ENCODE assay signal across 9 cellular contexts in the genomic region with DNA sequence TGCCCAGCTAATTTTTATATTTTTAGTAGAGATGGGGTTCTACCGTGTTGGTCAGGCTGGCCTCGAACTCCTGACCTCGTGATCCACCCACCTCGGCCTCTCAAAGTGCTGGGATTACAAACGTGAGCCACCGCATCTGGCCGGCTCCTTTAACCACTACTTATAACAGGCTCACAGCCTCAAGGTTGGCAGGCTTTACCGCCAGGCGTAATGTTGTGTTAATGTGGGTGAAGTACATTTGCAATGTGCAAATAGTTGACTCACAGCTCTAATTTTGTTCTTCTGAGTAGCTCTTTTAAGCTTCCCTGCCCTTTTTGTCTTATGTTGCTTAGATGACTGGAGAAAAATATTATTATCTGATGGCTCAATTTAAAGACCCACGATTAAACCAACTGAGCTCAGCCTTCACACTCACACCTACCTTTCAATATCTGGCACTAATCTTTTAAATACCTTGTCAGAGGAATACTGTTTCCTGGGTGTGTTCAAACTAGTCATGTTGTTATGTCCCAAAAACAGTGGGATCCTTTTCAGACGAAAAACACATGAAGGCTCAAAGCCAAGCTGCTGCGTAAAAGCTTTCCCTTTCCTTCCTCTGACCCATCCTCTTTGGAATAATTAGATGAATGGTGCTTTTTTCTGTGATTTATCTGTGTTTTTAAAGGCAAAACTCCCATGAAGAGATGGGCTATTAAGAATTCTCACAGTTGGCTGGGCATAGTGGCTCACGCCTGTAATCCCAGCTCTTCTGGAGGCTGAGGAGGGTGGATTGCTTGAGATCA. TPM values are rescaled to one million over a fixed set of nuclear protein-coding genes. Genes with fewer than 3 reads are reported as not detected.
DNase-seq lines count a peak whose midpoint lies in the region; ATAC-seq and TF ChIP-seq lines count a peak whose summit lies in the region.
"Had no signal": no experiment of that assay in that cellular context is flagged by ENCODE, and none has a peak within 500 bp of the region (broad histone marks: within the 10 kb centered on the region; RNA-seq: fewer than 3 reads in every experiment).

No MANE protein-coding gene starts in this region.

- TF ChIP-seq RAD21 in liver (IDR thresholded peaks at IDR 0.05), result no peak

- no peak overlapping the region for H3K27ac Mint-ChIP-seq in effector memory CD8-positive, alpha-beta T cell
- no peak overlapping the region for H3K27ac Mint-ChIP-seq in stimulated activated naive CD8-positive, alpha-beta T cell treated with anti-CD3 and anti-CD28 coated beads, Interleukin-15, amount 100 ng/mL, for 72 hours
- H3K27ac Mint-ChIP-seq: CD4-positive, alpha-beta T cell had no signal

- H3K27ac ChIP-seq in liver (ENCODE audit: low read depth in 1 of 2, low read length in 2 of 2), result peak overlapping the region; percentile 12 to 25

- H3K4me3 Mint-ChIP-seq in effector memory CD8-positive, alpha-beta T cell, result no peak overlapping the region
- no peak overlapping the region for H3K4me3 Mint-ChIP-seq in stimulated activated naive CD8-positive, alpha-beta T cell treated with anti-CD3 and anti-CD28 coated beads, Interleukin-15, amount 100 ng/mL, for 72 hours
- H3K4me3 Mint-ChIP-seq: CD4-positive, alpha-beta T cell had no signal

- H3K27me3 ChIP-seq in liver (ENCODE audit: control insufficient read depth in 4 of 4, insufficient read depth in 4 of 4, low read length in 3 of 4), result no peaks in the 10 kb centered on the region

- no peaks in the 10 kb centered on the region for H3K36me3 ChIP-seq in liver (ENCODE audit: control insufficient read depth in 4 of 4, insufficient read depth in 3 of 4, low read depth in 1 of 4, low read length in 3 of 4)

- H3K4me1 Mint-ChIP-seq in effector memory CD8-positive, alpha-beta T cell (ENCODE audit: low read depth in 2 of 2), result no peaks in the 10 kb centered on the region
- peaks cover 5% of the 10 kb centered on the region for H3K4me1 Mint-ChIP-seq in stimulated activated naive CD8-positive, alpha-beta T cell treated with anti-CD3 and anti-CD28 coated beads, Interleukin-15, amount 100 ng/mL, for 72 hours

- TF ChIP-seq CTCF in AG09309 (IDR thresholded peaks at IDR 0.05; ENCODE audit: control insufficient read depth, insufficient read depth, low read depth, low read length, missing control alignments) (no peak), liver (IDR thresholded peaks at IDR 0.05; ENCODE audit: low read depth, low read length, missing input control) (no peak)

- H3K4me3 ChIP-seq in AG09309 (ENCODE audit: control insufficient read depth, low read depth, low read length) (no peak overlapping the region), liver (ENCODE audit: low read depth in 1 of 3, low read length in 3 of 3) (no peak overlapping the region)

- peaks cover 0 to 5% (median 4%) of the 10 kb centered on the region in 4 donors for H3K4me1 ChIP-seq in liver (ENCODE audit: control insufficient read depth in 4 of 4, insufficient read depth in 4 of 4, low read length in 3 of 4)

- H3K9ac ChIP-seq in liver (ENCODE audit: low read depth in 1 of 2, low read length in 2 of 2), result peak overlapping the region in 1 of 2 donors; percentile 43

- peaks cover 29 to 36% of the 10 kb centered on the region in 2 donors for H3K27me3 Mint-ChIP-seq in effector memory CD8-positive, alpha-beta T cell
- no peaks in the 10 kb centered on the region for H3K27me3 Mint-ChIP-seq in stimulated activated naive CD8-positive, alpha-beta T cell treated with anti-CD3 and anti-CD28 coated beads, Interleukin-15, amount 100 ng/mL, for 72 hours
- H3K27me3 Mint-ChIP-seq: CD4-positive, alpha-beta T cell had no signal

- ATAC-seq in effector memory CD8-positive, alpha-beta T cell (replicated peaks), result no peak
- ATAC-seq in stimulated activated naive CD8-positive, alpha-beta T cell treated with anti-CD3 and anti-CD28 coated beads, Interleukin-15, amount 100 ng/mL, for 72 hours, result no peak
- no peak for ATAC-seq in HG02852 (IDR thresholded peaks at IDR 0.05; ENCODE audit: unreplicated experiment)
- ATAC-seq in GM21390 (IDR thresholded peaks at IDR 0.05; ENCODE audit: unreplicated experiment), result no peak

- no peaks in the 10 kb centered on the region for H3K9me3 Mint-ChIP-seq in effector memory CD8-positive, alpha-beta T cell
- H3K9me3 Mint-ChIP-seq in stimulated activated naive CD8-positive, alpha-beta T cell treated with anti-CD3 and anti-CD28 coated beads, Interleukin-15, amount 100 ng/mL, for 72 hours, result no peaks in the 10 kb centered on the region
- H3K9me3 Mint-ChIP-seq: CD4-positive, alpha-beta T cell had no signal

- WGBS in liver, result 51% methylated on average over 13 of the region's 13 CpGs

- peak; percentile 84 for DNase-seq in AG09309 (ENCODE audit: low read depth)
- peak; percentile 20 for DNase-seq in NCI-H1436 treated with DMSO at 0.1 percent for 48 hours (lab: John Stamatoyannopoulos, UW)
- peak; percentile 92 to 95 for DNase-seq in dermis microvascular lymphatic vessel endothelial cell (ENCODE audit: low read depth in 2 of 2)
- no peak for DNase-seq in effector memory CD8-positive, alpha-beta T cell
- DNase-seq in stimulated activated naive CD8-positive, alpha-beta T cell treated with anti-CD3 and anti-CD28 coated beads, Interleukin-15, amount 100 ng/mL, for 72 hours, result no peak
- DNase-seq: CD4-positive, alpha-beta T cell had no signal

- no peaks in the 10 kb centered on the region for H3K9me3 ChIP-seq in liver (ENCODE audit: control insufficient read depth in 4 of 4, low read length in 3 of 4)

- no peaks in the 10 kb centered on the region for H3K36me3 Mint-ChIP-seq in effector memory CD8-positive, alpha-beta T cell (ENCODE audit: insufficient read depth)

TF ChIP-seq in liver, 16 proteins besides CTCF, POLR2A, EP300 and RAD21:
- TF ChIP-seq MAX (IDR thresholded peaks at IDR 0.05), result no peak
- TF ChIP-seq HNF4A (conservative IDR thresholded peaks at IDR 0.05), result peak in 1 of 2 donors; percentile 21
- TF ChIP-seq EGR1 (IDR thresholded peaks at IDR 0.05; ENCODE audit: low read depth in 2 of 2), result no peak
- no peak for TF ChIP-seq FOXA1 (IDR thresholded peaks at IDR 0.05)
- TF ChIP-seq, protein P1, sequence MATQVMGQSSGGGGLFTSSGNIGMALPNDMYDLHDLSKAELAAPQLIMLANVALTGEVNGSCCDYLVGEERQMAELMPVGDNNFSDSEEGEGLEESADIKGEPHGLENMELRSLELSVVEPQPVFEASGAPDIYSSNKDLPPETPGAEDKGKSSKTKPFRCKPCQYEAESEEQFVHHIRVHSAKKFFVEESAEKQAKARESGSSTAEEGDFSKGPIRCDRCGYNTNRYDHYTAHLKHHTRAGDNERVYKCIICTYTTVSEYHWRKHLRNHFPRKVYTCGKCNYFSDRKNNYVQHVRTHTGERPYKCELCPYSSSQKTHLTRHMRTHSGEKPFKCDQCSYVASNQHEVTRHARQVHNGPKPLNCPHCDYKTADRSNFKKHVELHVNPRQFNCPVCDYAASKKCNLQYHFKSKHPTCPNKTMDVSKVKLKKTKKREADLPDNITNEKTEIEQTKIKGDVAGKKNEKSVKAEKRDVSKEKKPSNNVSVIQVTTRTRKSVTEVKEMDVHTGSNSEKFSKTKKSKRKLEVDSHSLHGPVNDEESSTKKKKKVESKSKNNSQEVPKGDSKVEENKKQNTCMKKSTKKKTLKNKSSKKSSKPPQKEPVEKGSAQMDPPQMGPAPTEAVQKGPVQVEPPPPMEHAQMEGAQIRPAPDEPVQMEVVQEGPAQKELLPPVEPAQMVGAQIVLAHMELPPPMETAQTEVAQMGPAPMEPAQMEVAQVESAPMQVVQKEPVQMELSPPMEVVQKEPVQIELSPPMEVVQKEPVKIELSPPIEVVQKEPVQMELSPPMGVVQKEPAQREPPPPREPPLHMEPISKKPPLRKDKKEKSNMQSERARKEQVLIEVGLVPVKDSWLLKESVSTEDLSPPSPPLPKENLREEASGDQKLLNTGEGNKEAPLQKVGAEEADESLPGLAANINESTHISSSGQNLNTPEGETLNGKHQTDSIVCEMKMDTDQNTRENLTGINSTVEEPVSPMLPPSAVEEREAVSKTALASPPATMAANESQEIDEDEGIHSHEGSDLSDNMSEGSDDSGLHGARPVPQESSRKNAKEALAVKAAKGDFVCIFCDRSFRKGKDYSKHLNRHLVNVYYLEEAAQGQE (IDR thresholded peaks at IDR 0.05), result no peak
- TF ChIP-seq NR2F2 (IDR thresholded peaks at IDR 0.05), result no peak

RNA-seq across cellular contexts. Expression of gene USP44, which starts 57.2 kb away (rescaled TPM):
- total RNA-seq in dermis microvascular lymphatic vessel endothelial cell (3.1 and 4.2 TPM in 2 replicates), liver (under 1 TPM in 1 of 2 donors, not detected in 1; 0.33 TPM)
- polyA plus RNA-seq in liver, result under 1 TPM; 0.03 to 0.14 TPM

Comparison
In these comparisons a context has a peak if more than half of its experiments do, and no peak if none do; other contexts are left out.
1. DNase-seq: peak in AG09309 (single experiment), NCI-H1436 treated with DMSO at 0.1 percent for 48 hours (single experiment) and dermis microvascular lymphatic vessel endothelial cell (2 of 2); none in effector memory CD8-positive, alpha-beta T cell (0 of 3) and stimulated activated naive CD8-positive, alpha-beta T cell treated with anti-CD3 and anti-CD28 coated beads, Interleukin-15, amount 100 ng/mL, for 72 hours (0 of 2).